8 cellular contexts compared by ENCODE assay signal in genomic region chr3:133775309-133775708, GRCh38.
"Had no signal": no experiment of that assay in that cellular context is flagged by ENCODE, and none has a peak within 500 bp of the region (broad histone marks: within the 10 kb centered on the region; RNA-seq: fewer than 3 reads in every experiment).

No MANE protein-coding gene starts in this region.

- H3K4me2 ChIP-seq: GM23338 had no signal

- H2AFZ ChIP-seq: GM23338 had no signal

- DNase-seq: H9, HCEC 1CT, KG1 had no signal

- ATAC-seq: GM23338, K562 had no signal

- H3K4me3 ChIP-seq: GM23338, K562 had no signal

- FAIRE-seq: H1, H54, HTR-8/SVneo, K562 had no signal
